Comparison of ENCODE assay signal across 23 cellular contexts in the genomic region with DNA sequence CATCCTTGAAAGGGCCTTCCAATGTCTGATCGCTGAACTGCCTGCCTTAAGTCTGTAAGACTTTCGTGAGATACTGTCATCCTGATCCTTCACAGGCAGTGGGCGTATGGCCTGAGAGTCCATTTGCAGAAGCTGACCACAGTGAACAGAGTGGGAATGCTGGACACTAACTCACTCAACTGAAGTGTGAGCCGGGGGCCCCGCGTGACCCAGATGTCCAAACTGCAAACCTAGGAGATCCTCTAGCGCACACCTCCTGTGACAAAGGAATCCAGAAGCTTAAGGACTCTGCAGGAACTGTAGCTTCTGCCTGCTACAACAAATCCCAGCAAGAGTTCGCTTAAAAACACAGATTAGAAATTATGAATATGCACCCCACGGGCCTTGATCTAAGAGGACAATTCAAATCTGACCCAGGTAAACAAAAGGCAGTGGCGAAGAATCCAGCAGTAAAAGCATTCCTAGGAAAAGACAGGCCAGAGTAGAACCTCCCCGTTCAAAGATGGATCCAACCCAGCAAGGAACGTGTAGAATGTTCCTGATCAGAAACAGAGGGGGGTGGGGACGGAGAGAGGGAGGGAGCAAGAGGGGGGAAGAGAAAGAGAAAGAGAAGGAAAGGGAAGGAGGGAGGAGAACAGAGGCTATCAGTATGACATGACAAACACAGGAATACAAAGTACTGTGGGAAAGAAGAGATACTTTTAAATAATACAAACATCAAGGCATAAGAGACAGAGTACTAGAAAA.
"Had no signal": no experiment of that assay in that cellular context is flagged by ENCODE, and none has a peak within 500 bp of the region (broad histone marks: within the 10 kb centered on the region; RNA-seq: fewer than 3 reads in every experiment).

No MANE protein-coding gene starts in this region.

- H3K4me1 Mint-ChIP-seq: immature natural killer cell had no signal

- H3K36me3 ChIP-seq: adrenal gland, breast epithelium, left lung, spleen, thoracic aorta, upper lobe of left lung had no signal

- FAIRE-seq: astrocyte had no signal

- H3K4me3 ChIP-seq: adrenal gland, breast epithelium, left lung, spleen, thoracic aorta, upper lobe of left lung had no signal

- H3K9me3 ChIP-seq: adrenal gland, breast epithelium, left lung, spleen, thoracic aorta, upper lobe of left lung had no signal

- H3K36me3 Mint-ChIP-seq: immature natural killer cell; natural killer cell treated with Interleukin-12 subunit alpha and Interleukin-12 subunit beta and Interleukin-15 and Interleukin-18, amount 100 ng/mL, for 72 hours had no signal

- H3K4me1 ChIP-seq: adrenal gland, breast epithelium, foreskin keratinocyte had no signal

- DNase-seq: activated CD4-positive, alpha-beta T cell treated with anti-CD3 and anti-CD28 coated beads for 1 hour; activated CD4-positive, alpha-beta T cell treated with anti-CD3 and anti-CD28 coated beads, Interleukin-2, amount 50 U/mL, for 1 hour; activated CD8-positive, alpha-beta T cell treated with anti-CD3 and anti-CD28 coated beads, Interleukin-2, amount 10 ng/mL, durations not matched to agents 7 days and 5 days; activated naive CD4-positive, alpha-beta T cell; activated T-cell treated with anti-CD3 and anti-CD28 coated beads, Interleukin-2, amount 50 U/mL, for 24 hours; adrenal gland; cortex of kidney; foreskin keratinocyte; immature natural killer cell; kidney glomerular epithelial cell; spleen; stimulated activated CD4-positive, alpha-beta T cell treated with anti-CD3 and anti-CD28 coated beads, Interleukin-4, amount 100 ng/mL, for 1 hour; stimulated activated naive CD4-positive, alpha-beta T cell; upper lobe of left lung had no signal

- H3K9me3 Mint-ChIP-seq: activated T-cell treated with anti-CD3 and anti-CD28 coated beads, Interleukin-2, amount 50 U/mL, for 24 hours; activated T-helper 2 cell treated with anti-CD3 and anti-CD28 coated beads, Interferon-gamma antibody, Interleukin-2, Interleukin-4, amounts not matched to agents 10 μg/mL and 5 μg/mL and 100 μg/mL, durations not matched to agents 14 hours and 24 hours and 36 hours; immature natural killer cell had no signal

- H3K27me3 ChIP-seq: adrenal gland, breast epithelium, foreskin keratinocyte, left lung, upper lobe of left lung had no signal

- H3K27ac Mint-ChIP-seq: activated CD8-positive, alpha-beta T cell treated with anti-CD3 and anti-CD28 coated beads, Interleukin-2, amount 10 ng/mL, durations not matched to agents 7 days and 5 days; activated naive CD8-positive, alpha-beta T cell; activated T-cell treated with anti-CD3 and anti-CD28 coated beads, Interleukin-2, amount 50 U/mL, for 24 hours; activated T-helper 2 cell treated with anti-CD3 and anti-CD28 coated beads, Interferon-gamma antibody, Interleukin-2, Interleukin-4, amounts not matched to agents 10 μg/mL and 5 μg/mL and 100 μg/mL, durations not matched to agents 14 hours and 24 hours and 36 hours; immature natural killer cell; natural killer cell treated with Interleukin-12 subunit alpha and Interleukin-12 subunit beta and Interleukin-15 and Interleukin-18, amount 100 ng/mL, for 72 hours had no signal

- ATAC-seq: activated CD8-positive, alpha-beta T cell treated with anti-CD3 and anti-CD28 coated beads, Interleukin-2, amount 10 ng/mL, durations not matched to agents 7 days and 5 days; foreskin keratinocyte; left lung; natural killer cell treated with Interleukin-12 subunit alpha and Interleukin-12 subunit beta and Interleukin-15 and Interleukin-18, amount 100 ng/mL, for 72 hours; SK-N-SH treated with all-trans-retinoic acid at 6 μM for 48 hours had no signal

- H3K4me3 Mint-ChIP-seq: activated CD8-positive, alpha-beta T cell treated with anti-CD3 and anti-CD28 coated beads, Interleukin-2, amount 10 ng/mL, durations not matched to agents 7 days and 5 days; activated naive CD8-positive, alpha-beta T cell; activated T-cell treated with anti-CD3 and anti-CD28 coated beads, Interleukin-2, amount 50 U/mL, for 24 hours; immature natural killer cell; natural killer cell treated with Interleukin-12 subunit alpha and Interleukin-12 subunit beta and Interleukin-15 and Interleukin-18, amount 100 ng/mL, for 72 hours had no signal

- H3K27ac ChIP-seq: adrenal gland, breast epithelium, foreskin keratinocyte, left lung, spleen, thoracic aorta, upper lobe of left lung, VCaP had no signal
